ENCODE assay signal across 1 cellular context in genomic region chr15:74197176-74197965, GRCh38.
TF ChIP-seq lines count a peak whose summit lies in the region.

No MANE protein-coding gene starts in this region.

TF ChIP-seq in IMR-90, 13 proteins besides CTCF, POLR2A, EP300 and RAD21:
- TF ChIP-seq NFE2L2 (IDR thresholded peaks at IDR 0.05; ENCODE audit: low read depth, low read length) = no peak
- no peak for TF ChIP-seq ELK1 (IDR thresholded peaks at IDR 0.05; ENCODE audit: borderline replicate concordance, low read depth, low read length)
- no peak for TF ChIP-seq USF2 (IDR thresholded peaks at IDR 0.05; ENCODE audit: low read depth, low read length)
- TF ChIP-seq MAFK (IDR thresholded peaks at IDR 0.05; ENCODE audit: low read depth, low read length) = no peak
- no peak for TF ChIP-seq FOS (IDR thresholded peaks at IDR 0.05; ENCODE audit: low read depth, low read length)
- TF ChIP-seq BHLHE40 (IDR thresholded peaks at IDR 0.05; ENCODE audit: low read depth, low read length) = no peak
- TF ChIP-seq CEBPB (IDR thresholded peaks at IDR 0.05; ENCODE audit: low read depth, low read length) = no peak
